Comparison of ENCODE assay signal across 21 cellular contexts in genomic region chr2:39138837-39139211, GRCh38. TPM values are rescaled to one million over a fixed set of nuclear protein-coding genes. Genes with fewer than 3 reads are reported as not detected.
A peak's percentile ranks its signal among the peaks of the same experiment; 100 is the strongest.
DNase-seq lines count a peak whose midpoint lies in the region; ATAC-seq, FAIRE-seq and TF ChIP-seq lines count a peak whose summit lies in the region.
"Had no signal": no experiment of that assay in that cellular context is flagged by ENCODE, and none has a peak within 500 bp of the region (broad histone marks: within the 10 kb centered on the region; RNA-seq: fewer than 3 reads in every experiment).

No MANE protein-coding gene starts in this region.

- no peak for TF ChIP-seq CTCF in glutamatergic neuron (IDR thresholded peaks at IDR 0.05; ENCODE audit: partially characterized antibody, unreplicated experiment)

- FAIRE-seq in RCC 7860 (lab: Jason Lieb, UNC), result no peak

- H3K27me3 Mint-ChIP-seq in T-helper 2 cell treated with Interferon-gamma antibody and Interleukin-4, amounts not matched to agents 5 μg/mL and 100 μg/mL, for 36 hours (ENCODE audit: low read depth), result no peaks in the 10 kb centered on the region
- no peaks in the 10 kb centered on the region for H3K27me3 Mint-ChIP-seq in activated naive CD8-positive, alpha-beta T cell
- H3K27me3 Mint-ChIP-seq in activated naive CD8-positive, alpha-beta T cell treated with anti-CD3 and anti-CD28 coated beads for 36 hours, result no peaks in the 10 kb centered on the region
- no peaks in the 10 kb centered on the region for H3K27me3 Mint-ChIP-seq in activated T-helper 17 cell treated with anti-CD3 and anti-CD28 coated beads, Interleukin-2, amount 50 U/mL, for 72 hours
- H3K27me3 Mint-ChIP-seq in glutamatergic neuron (ENCODE audit: unreplicated experiment), result no peaks in the 10 kb centered on the region

- peaks cover 16% of the 10 kb centered on the region for H3K36me3 Mint-ChIP-seq in T-helper 2 cell treated with Interferon-gamma antibody and Interleukin-4, amounts not matched to agents 5 μg/mL and 100 μg/mL, for 36 hours (ENCODE audit: low read depth)
- H3K36me3 Mint-ChIP-seq in activated naive CD8-positive, alpha-beta T cell, result no peaks in the 10 kb centered on the region
- no peaks in the 10 kb centered on the region for H3K36me3 Mint-ChIP-seq in activated naive CD8-positive, alpha-beta T cell treated with anti-CD3 and anti-CD28 coated beads for 36 hours
- no peaks in the 10 kb centered on the region for H3K36me3 Mint-ChIP-seq in activated T-helper 17 cell treated with anti-CD3 and anti-CD28 coated beads, Interleukin-2, amount 50 U/mL, for 72 hours (ENCODE audit: low read depth)
- no peaks in the 10 kb centered on the region for H3K36me3 Mint-ChIP-seq in glutamatergic neuron (ENCODE audit: unreplicated experiment)
- H3K36me3 Mint-ChIP-seq: CD4-positive, CD25-positive, alpha-beta regulatory T cell had no signal

- peak overlapping the region; percentile 43 for H3K4me3 Mint-ChIP-seq in T-helper 2 cell treated with Interferon-gamma antibody and Interleukin-4, amounts not matched to agents 5 μg/mL and 100 μg/mL, for 36 hours
- no peak overlapping the region for H3K4me3 Mint-ChIP-seq in activated naive CD8-positive, alpha-beta T cell
- no peak overlapping the region for H3K4me3 Mint-ChIP-seq in activated naive CD8-positive, alpha-beta T cell treated with anti-CD3 and anti-CD28 coated beads for 36 hours
- peak overlapping the region; percentile 72 for H3K4me3 Mint-ChIP-seq in activated T-helper 17 cell treated with anti-CD3 and anti-CD28 coated beads, Interleukin-2, amount 50 U/mL, for 72 hours
- H3K4me3 Mint-ChIP-seq in glutamatergic neuron (ENCODE audit: unreplicated experiment), result no peak overlapping the region

- no peak for ATAC-seq in activated T-helper 17 cell treated with anti-CD3 and anti-CD28 coated beads, Interleukin-2, amount 50 U/mL, for 72 hours (replicated peaks)
- ATAC-seq: Right ventricle myocardium inferior had no signal

- H3K4me1 Mint-ChIP-seq in T-helper 2 cell treated with Interferon-gamma antibody and Interleukin-4, amounts not matched to agents 5 μg/mL and 100 μg/mL, for 36 hours (ENCODE audit: low read depth), result peaks cover 70% of the 10 kb centered on the region
- peaks cover 36% of the 10 kb centered on the region for H3K4me1 Mint-ChIP-seq in activated naive CD8-positive, alpha-beta T cell (ENCODE audit: low read depth)
- peaks cover 21% of the 10 kb centered on the region for H3K4me1 Mint-ChIP-seq in activated naive CD8-positive, alpha-beta T cell treated with anti-CD3 and anti-CD28 coated beads for 36 hours
- H3K4me1 Mint-ChIP-seq in activated T-helper 17 cell treated with anti-CD3 and anti-CD28 coated beads, Interleukin-2, amount 50 U/mL, for 72 hours, result peaks cover 62% of the 10 kb centered on the region
- H3K4me1 Mint-ChIP-seq in glutamatergic neuron (ENCODE audit: low read depth, unreplicated experiment), result no peaks in the 10 kb centered on the region

- H3K9me3 Mint-ChIP-seq in T-helper 2 cell treated with Interferon-gamma antibody and Interleukin-4, amounts not matched to agents 5 μg/mL and 100 μg/mL, for 36 hours, result no peaks in the 10 kb centered on the region
- no peaks in the 10 kb centered on the region for H3K9me3 Mint-ChIP-seq in activated naive CD8-positive, alpha-beta T cell (ENCODE audit: low read depth)
- H3K9me3 Mint-ChIP-seq in activated naive CD8-positive, alpha-beta T cell treated with anti-CD3 and anti-CD28 coated beads for 36 hours, result no peaks in the 10 kb centered on the region
- H3K9me3 Mint-ChIP-seq in activated T-helper 17 cell treated with anti-CD3 and anti-CD28 coated beads, Interleukin-2, amount 50 U/mL, for 72 hours, result no peaks in the 10 kb centered on the region
- H3K9me3 Mint-ChIP-seq in glutamatergic neuron (ENCODE audit: unreplicated experiment), result no peaks in the 10 kb centered on the region
- H3K9me3 Mint-ChIP-seq: CD4-positive, CD25-positive, alpha-beta regulatory T cell had no signal

- no peak for DNase-seq in T-helper 2 cell treated with Interferon-gamma antibody and Interleukin-4, amounts not matched to agents 5 μg/mL and 100 μg/mL, for 36 hours (ENCODE audit: low spot score)
- DNase-seq in T-helper 2 cell, result no peak
- DNase-seq in activated naive CD8-positive, alpha-beta T cell treated with anti-CD3 and anti-CD28 coated beads for 36 hours, result no peak
- DNase-seq in glutamatergic neuron, result no peak
- no peak for DNase-seq in RCC 7860 (ENCODE audit: low spot score)
- no peak for DNase-seq in NCI-H510A (lab: John Stamatoyannopoulos, UW)
- DNase-seq: BE2C; CD4-positive, CD25-positive, alpha-beta regulatory T cell; GDM1; GM23248; HCEC 1CT; IMR-90; Kasumi-1; MG63; NCI-H1436; NCI-H1930; NCI-H226; Peyer's patch had no signal

- peak overlapping the region; percentile 75 for H3K27ac Mint-ChIP-seq in T-helper 2 cell treated with Interferon-gamma antibody and Interleukin-4, amounts not matched to agents 5 μg/mL and 100 μg/mL, for 36 hours
- H3K27ac Mint-ChIP-seq in activated naive CD8-positive, alpha-beta T cell, result peak overlapping the region; percentile 16
- no peak overlapping the region for H3K27ac Mint-ChIP-seq in activated naive CD8-positive, alpha-beta T cell treated with anti-CD3 and anti-CD28 coated beads for 36 hours
- peak overlapping the region; percentile 6 for H3K27ac Mint-ChIP-seq in activated T-helper 17 cell treated with anti-CD3 and anti-CD28 coated beads, Interleukin-2, amount 50 U/mL, for 72 hours
- H3K27ac Mint-ChIP-seq in glutamatergic neuron (ENCODE audit: unreplicated experiment), result no peak overlapping the region

RNA-seq across cellular contexts. Expression of gene SOS1, which starts 18.0 kb away (rescaled TPM):
- 10 to 100 TPM; 36.3 to 41.3 TPM for total RNA-seq in activated naive CD8-positive, alpha-beta T cell treated with anti-CD3 and anti-CD28 coated beads for 36 hours
- 100 to 1,000 TPM in 1 of 2 donors, 10 to 100 TPM in 1; 98.7 to 116 TPM for total RNA-seq in activated T-helper 17 cell treated with anti-CD3 and anti-CD28 coated beads, Interleukin-2, amount 50 U/mL, for 72 hours
- total RNA-seq in glutamatergic neuron (ENCODE audit: unreplicated experiment), result 39.0 TPM

Comparison
In these comparisons a context has a peak if more than half of its experiments do, and no peak if none do; other contexts are left out.
1. H3K27ac Mint-ChIP-seq: peak in T-helper 2 cell treated with Interferon-gamma antibody and Interleukin-4, amounts not matched to agents 5 μg/mL and 100 μg/mL, for 36 hours (single experiment), activated naive CD8-positive, alpha-beta T cell (single experiment) and activated T-helper 17 cell treated with anti-CD3 and anti-CD28 coated beads, Interleukin-2, amount 50 U/mL, for 72 hours (single experiment); none in activated naive CD8-positive, alpha-beta T cell treated with anti-CD3 and anti-CD28 coated beads for 36 hours (single experiment) and glutamatergic neuron (single experiment).
2. H3K4me3 Mint-ChIP-seq: peak in T-helper 2 cell treated with Interferon-gamma antibody and Interleukin-4, amounts not matched to agents 5 μg/mL and 100 μg/mL, for 36 hours (single experiment) and activated T-helper 17 cell treated with anti-CD3 and anti-CD28 coated beads, Interleukin-2, amount 50 U/mL, for 72 hours (single experiment); none in activated naive CD8-positive, alpha-beta T cell (single experiment), activated naive CD8-positive, alpha-beta T cell treated with anti-CD3 and anti-CD28 coated beads for 36 hours (single experiment) and glutamatergic neuron (single experiment).